1 cellular context compared by ENCODE assay signal in the genomic region with DNA sequence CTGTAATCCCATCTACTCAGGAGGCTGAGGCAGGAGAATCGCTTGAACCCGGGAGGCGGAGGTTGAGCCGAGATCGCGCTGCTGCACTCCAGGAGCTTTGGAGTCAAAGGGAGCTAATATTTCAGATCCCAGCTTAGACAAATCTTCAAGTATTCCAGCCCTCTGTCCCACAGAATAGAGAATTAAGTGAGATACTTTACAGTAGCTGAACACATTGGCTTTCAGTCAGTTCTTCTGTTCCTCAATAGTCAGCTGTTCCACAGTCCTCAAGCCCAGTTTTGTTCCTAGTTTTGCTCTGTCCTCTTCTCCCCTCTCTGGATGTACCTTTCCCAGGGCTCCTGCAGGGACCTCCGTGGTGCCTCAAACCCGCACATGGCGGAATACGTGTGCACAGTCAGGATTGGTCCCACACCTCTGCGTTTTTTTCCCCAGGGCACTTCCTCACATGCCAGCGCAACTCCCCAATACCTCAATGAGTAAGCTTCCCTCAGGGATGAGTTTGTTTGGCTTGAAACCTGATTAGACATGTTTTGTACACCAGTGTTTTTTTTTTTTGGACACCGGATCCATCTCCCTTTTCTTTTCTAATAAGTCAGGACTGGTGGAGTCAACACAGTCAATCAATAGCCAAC.
TF ChIP-seq lines count a peak whose summit lies in the region.

No MANE protein-coding gene starts in this region.

TF ChIP-seq in H1, 55 proteins besides CTCF, POLR2A, EP300 and RAD21:
- TF ChIP-seq, protein P1, sequence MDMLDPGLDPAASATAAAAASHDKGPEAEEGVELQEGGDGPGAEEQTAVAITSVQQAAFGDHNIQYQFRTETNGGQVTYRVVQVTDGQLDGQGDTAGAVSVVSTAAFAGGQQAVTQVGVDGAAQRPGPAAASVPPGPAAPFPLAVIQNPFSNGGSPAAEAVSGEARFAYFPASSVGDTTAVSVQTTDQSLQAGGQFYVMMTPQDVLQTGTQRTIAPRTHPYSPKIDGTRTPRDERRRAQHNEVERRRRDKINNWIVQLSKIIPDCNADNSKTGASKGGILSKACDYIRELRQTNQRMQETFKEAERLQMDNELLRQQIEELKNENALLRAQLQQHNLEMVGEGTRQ (IDR thresholded peaks at IDR 0.05; ENCODE audit: low read length): no peak
- TF ChIP-seq MAFK (IDR thresholded peaks at IDR 0.05; ENCODE audit: low read depth, low read length) (no peak), EZH2 (IDR thresholded peaks at IDR 0.05; ENCODE audit: low read depth, low read length, severe bottlenecking) (no peak), CTBP2 (IDR thresholded peaks at IDR 0.05; ENCODE audit: borderline replicate concordance, insufficient read depth, insufficient read length, low read length) (no peak), BRCA1 (IDR thresholded peaks at IDR 0.05; ENCODE audit: low read depth, low read length) (no peak), BCL11A (IDR thresholded peaks at IDR 0.05; ENCODE audit: low read depth in 2 of 2, low read length in 2 of 2) (no peak), FOSL1 (IDR thresholded peaks at IDR 0.05; ENCODE audit: insufficient read depth, low read depth, low read length) (no peak), EGR1 (IDR thresholded peaks at IDR 0.05; ENCODE audit: borderline replicate concordance, low read depth, low read length) (no peak), JUND (IDR thresholded peaks at IDR 0.05; ENCODE audit: low read length) (no peak), CBX5 (IDR thresholded peaks at IDR 0.05; ENCODE audit: low read depth, low read length) (no peak), SP1 (IDR thresholded peaks at IDR 0.05; ENCODE audit: low read depth, low read length) (no peak), HDAC6 (IDR thresholded peaks at IDR 0.05; ENCODE audit: low read depth, low read length) (no peak)
